In the genomic region with DNA sequence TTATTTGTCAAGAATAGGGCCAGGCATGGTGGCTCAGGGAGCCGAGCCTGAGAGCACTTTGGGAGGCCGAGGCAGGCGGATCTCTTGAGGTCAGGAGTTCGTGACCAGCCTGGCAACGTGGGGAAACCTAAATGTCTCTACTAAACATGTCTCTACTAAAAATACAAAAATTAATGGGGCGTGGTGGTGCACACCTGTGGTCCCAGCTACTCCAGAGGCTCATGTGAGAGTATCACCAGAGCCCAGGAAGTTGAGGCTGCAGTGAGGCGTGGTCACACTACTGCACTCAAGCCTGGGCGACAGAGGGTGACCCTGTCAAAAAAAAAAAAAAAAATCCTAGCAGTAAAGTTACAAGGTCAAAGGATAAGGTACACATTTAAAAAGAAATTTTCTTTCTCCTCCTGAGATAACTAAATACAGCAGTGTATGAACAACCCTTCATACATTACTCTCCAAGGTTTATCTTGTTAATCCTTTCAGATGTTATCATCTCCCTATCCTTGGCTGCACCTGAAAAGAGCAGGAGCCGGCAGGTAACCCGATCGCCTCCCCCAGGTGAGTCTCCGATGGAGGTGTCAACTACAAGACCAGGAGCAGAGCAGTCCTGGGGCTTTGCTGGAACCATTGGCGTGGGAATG, we compare ENCODE assay signal across 8 cellular contexts.
DNase-seq lines count a peak whose midpoint lies in the region; ATAC-seq and TF ChIP-seq lines count a peak whose summit lies in the region.

No MANE protein-coding gene starts in this region.

- peaks cover 6% of the 10 kb centered on the region for H3K36me3 Mint-ChIP-seq in CD8-positive, alpha-beta T cell
- H3K36me3 Mint-ChIP-seq in natural killer cell = no peaks in the 10 kb centered on the region

- no peak overlapping the region for H3K27ac ChIP-seq in CD8-positive, alpha-beta T cell (ENCODE audit: low read depth, low read length)
- H3K27ac ChIP-seq in KMS-11 (no peak overlapping the region), colonic mucosa (peak overlapping the region; percentile 95)

- no peaks in the 10 kb centered on the region for H3K9me3 Mint-ChIP-seq in CD8-positive, alpha-beta T cell
- no peaks in the 10 kb centered on the region for H3K9me3 Mint-ChIP-seq in natural killer cell

- intact Hi-C loops in CD8-positive, alpha-beta T cell (cut with DNase I, micrococcal nuclease) = loop anchor here in 1 of 2 experiments (2.0 kb wide), 1 partner anchor 123 kb away; the partner anchor contains the start of gene GOSR1
- intact Hi-C loops in colonic mucosa (cut with DNase I) (no loop called here), natural killer cell (cut with micrococcal nuclease) (loop anchor here (10.0 kb wide), 1 partner anchor 115 kb away; no protein-coding TSS in a partner anchor)

- H3K4me1 Mint-ChIP-seq in CD8-positive, alpha-beta T cell (ENCODE audit: low read depth) = peaks cover 15% of the 10 kb centered on the region
- peaks cover 23 to 26% of the 10 kb centered on the region in 2 donors for H3K4me1 Mint-ChIP-seq in natural killer cell

- peak overlapping the region; percentile 64 for H3K27ac Mint-ChIP-seq in CD8-positive, alpha-beta T cell
- H3K27ac Mint-ChIP-seq in natural killer cell = peak overlapping the region; percentile 76 to 91

- H3K79me2 ChIP-seq in KMS-11 (ENCODE audit: insufficient read depth, low read depth) = peaks cover 5% of the 10 kb centered on the region; the same call in 1 of the 2 replicates

- H3K9ac ChIP-seq in KMS-11 (peak overlapping the region; percentile 56; the same call in 1 of the 2 replicates), colonic mucosa (ENCODE audit: low read depth in 2 of 2, low read length in 2 of 2) (peak overlapping the region; percentile 83 to 86)

- ATAC-seq in CD8-positive, alpha-beta T cell = no peak
- no peak for ATAC-seq in natural killer cell
- ATAC-seq in HG02571 (IDR thresholded peaks at IDR 0.05; ENCODE audit: unreplicated experiment) = no peak

- no peak for DNase-seq in CD8-positive, alpha-beta T cell
- DNase-seq in colonic mucosa = peak; percentile 25
- no peak for DNase-seq in natural killer cell
- no peak for DNase-seq in MV-4-11 (lab: John Stamatoyannopoulos, UW)
- DNase-seq in NCI-H345 treated with DMSO at 0.1 percent for 48 hours (lab: John Stamatoyannopoulos, UW; ENCODE audit: unreplicated experiment) = no peak
- DNase-seq in NCI-H774 (lab: John Stamatoyannopoulos, UW) = no peak

- H2AFZ ChIP-seq in KMS-11 (ENCODE audit: low read depth) = peak overlapping the region; percentile 84

- POLR2A ChIA-PET in CD8-positive, alpha-beta T cell (lab: Charles Lee) = no interaction called here

- no peak for TF ChIP-seq CTCF in CD8-positive, alpha-beta T cell (IDR thresholded peaks at IDR 0.05)
- TF ChIP-seq CTCF in KMS-11 (conservative IDR thresholded peaks at IDR 0.05; ENCODE audit: low read depth, low read length) = no peak
- no peak for TF ChIP-seq CTCF in colonic mucosa (IDR thresholded peaks at IDR 0.05)
- TF ChIP-seq CTCF in natural killer cell (IDR thresholded peaks at IDR 0.05) = no peak

- peak overlapping the region; percentile 83 for H3K4me2 ChIP-seq in KMS-11

- H3K9me3 ChIP-seq in CD8-positive, alpha-beta T cell (ENCODE audit: low read length) = no peaks in the 10 kb centered on the region
- no peaks in the 10 kb centered on the region for H3K9me3 ChIP-seq in colonic mucosa

- CTCF ChIA-PET in CD8-positive, alpha-beta T cell (lab: Charles Lee) = interaction anchor here (0.7 kb wide), 1 partner anchor 936 kb away, joined by 3 read pairs; no protein-coding TSS in a partner anchor

- H3K27me3 Mint-ChIP-seq in CD8-positive, alpha-beta T cell (ENCODE audit: low read depth) = no peaks in the 10 kb centered on the region
- no peaks in the 10 kb centered on the region for H3K27me3 Mint-ChIP-seq in natural killer cell (ENCODE audit: low read depth in 2 of 2)

- H3K27me3 ChIP-seq in CD8-positive, alpha-beta T cell (ENCODE audit: insufficient read depth, low read length) = no peaks in the 10 kb centered on the region
- H3K27me3 ChIP-seq in KMS-11 (ENCODE audit: insufficient read depth, low read depth) (no peaks in the 10 kb centered on the region), colonic mucosa (no peaks in the 10 kb centered on the region)

- H3K4me3 ChIP-seq in CD8-positive, alpha-beta T cell (ENCODE audit: low read depth, low read length) = peak overlapping the region; percentile 69
- H3K4me3 ChIP-seq in KMS-11 (IDR thresholded peaks at IDR 0.05; ENCODE audit: insufficient read depth, low read depth, low read length) (no peak overlapping the region), colonic mucosa (peak overlapping the region; percentile 72)

- peak overlapping the region; percentile 97 for H3K4me3 Mint-ChIP-seq in CD8-positive, alpha-beta T cell
- peak overlapping the region; percentile 96 for H3K4me3 Mint-ChIP-seq in natural killer cell

- H4K20me1 ChIP-seq in KMS-11 (ENCODE audit: insufficient read depth) = no peaks in the 10 kb centered on the region

- H3K4me1 ChIP-seq in CD8-positive, alpha-beta T cell (ENCODE audit: insufficient read depth, low read length) = peaks cover 7% of the 10 kb centered on the region
- H3K4me1 ChIP-seq in KMS-11 (ENCODE audit: low read depth, poor library complexity, severe bottlenecking) = peaks cover 17% of the 10 kb centered on the region
- H3K4me1 ChIP-seq in colonic mucosa = no peaks in the 10 kb centered on the region

- H3K36me3 ChIP-seq in CD8-positive, alpha-beta T cell (ENCODE audit: insufficient read depth, low read length) = no peaks in the 10 kb centered on the region
- H3K36me3 ChIP-seq in KMS-11 (ENCODE audit: insufficient read depth) = no peaks in the 10 kb centered on the region
- H3K36me3 ChIP-seq in colonic mucosa = no peaks in the 10 kb centered on the region
